Comparison of ENCODE assay signal across 1 cellular context in genomic region chr7:155003215-155003999, GRCh38.
TF ChIP-seq lines count a peak whose summit lies in the region.

No MANE protein-coding gene starts in this region.

TF ChIP-seq in HepG2, 621 proteins besides CTCF, POLR2A, EP300 and RAD21 (continued from another document and continues in another):
- peak; percentile 90 for TF ChIP-seq FOXK2 (IDR thresholded peaks at IDR 0.05)
- 0 out of 2 replicates have a peak, but pooled peaks have one; percentile 55 for TF ChIP-seq ZSCAN22 (CRISPR knock-in tag; IDR thresholded peaks at IDR 0.05)
- TF ChIP-seq, protein P1, sequence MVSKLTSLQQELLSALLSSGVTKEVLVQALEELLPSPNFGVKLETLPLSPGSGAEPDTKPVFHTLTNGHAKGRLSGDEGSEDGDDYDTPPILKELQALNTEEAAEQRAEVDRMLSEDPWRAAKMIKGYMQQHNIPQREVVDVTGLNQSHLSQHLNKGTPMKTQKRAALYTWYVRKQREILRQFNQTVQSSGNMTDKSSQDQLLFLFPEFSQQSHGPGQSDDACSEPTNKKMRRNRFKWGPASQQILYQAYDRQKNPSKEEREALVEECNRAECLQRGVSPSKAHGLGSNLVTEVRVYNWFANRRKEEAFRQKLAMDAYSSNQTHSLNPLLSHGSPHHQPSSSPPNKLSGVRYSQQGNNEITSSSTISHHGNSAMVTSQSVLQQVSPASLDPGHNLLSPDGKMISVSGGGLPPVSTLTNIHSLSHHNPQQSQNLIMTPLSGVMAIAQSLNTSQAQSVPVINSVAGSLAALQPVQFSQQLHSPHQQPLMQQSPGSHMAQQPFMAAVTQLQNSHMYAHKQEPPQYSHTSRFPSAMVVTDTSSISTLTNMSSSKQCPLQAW (CRISPR knock-in tag; IDR thresholded peaks at IDR 0.05), result no peak
- TF ChIP-seq HCFC1 (IDR thresholded peaks at IDR 0.05; ENCODE audit: low read depth, low read length), result no peak
- no peak for TF ChIP-seq PCBP2 (optimal IDR thresholded peaks at IDR 0.05; ENCODE audit: low read depth, low read length, poor library complexity, severe bottlenecking)
- no peak for TF ChIP-seq REL (CRISPR knock-in tag; conservative IDR thresholded peaks at IDR 0.05)
- TF ChIP-seq ARHGAP35 (CRISPR knock-in tag; IDR thresholded peaks at IDR 0.05; ENCODE audit: borderline replicate concordance), result 0 out of 2 replicates have a peak, but pooled peaks have one; percentile 70
- no peak for TF ChIP-seq ZNF530 (CRISPR knock-in tag; IDR thresholded peaks at IDR 0.05; ENCODE audit: low read depth)
- TF ChIP-seq SMAD9 (CRISPR knock-in tag; IDR thresholded peaks at IDR 0.05), result no peak
- no peak for TF ChIP-seq REST (IDR thresholded peaks at IDR 0.05; ENCODE audit: borderline replicate concordance in 1 of 2, low read depth in 1 of 2, low read length in 2 of 2)
- no peak for TF ChIP-seq ZNF335 (CRISPR knock-in tag; IDR thresholded peaks at IDR 0.05)
- no peak for TF ChIP-seq ZNF180 (CRISPR knock-in tag; IDR thresholded peaks at IDR 0.05; ENCODE audit: borderline replicate concordance, low read depth)
- no peak; the same call in 1 of the 2 replicates for TF ChIP-seq ZNF737 (CRISPR knock-in tag; IDR thresholded peaks at IDR 0.05; ENCODE audit: borderline replicate concordance)
- TF ChIP-seq STAT5B (CRISPR knock-in tag; IDR thresholded peaks at IDR 0.05), result peak; percentile 75; the same call in 1 of the 2 replicates
- TF ChIP-seq DNMT3B (CRISPR knock-in tag; conservative IDR thresholded peaks at IDR 0.05), result no peak
- no peak for TF ChIP-seq YY1 (IDR thresholded peaks at IDR 0.05; ENCODE audit: insufficient read depth, insufficient replicate concordance, low read depth, low read length)
- peak; percentile 62; the same call in 1 of the 2 replicates for TF ChIP-seq ZZZ3 (CRISPR knock-in tag; IDR thresholded peaks at IDR 0.05; ENCODE audit: borderline replicate concordance)
- TF ChIP-seq PHF5A (CRISPR knock-in tag; IDR thresholded peaks at IDR 0.05; ENCODE audit: low read depth, unreplicated experiment), result no peak
- TF ChIP-seq, protein P2, sequence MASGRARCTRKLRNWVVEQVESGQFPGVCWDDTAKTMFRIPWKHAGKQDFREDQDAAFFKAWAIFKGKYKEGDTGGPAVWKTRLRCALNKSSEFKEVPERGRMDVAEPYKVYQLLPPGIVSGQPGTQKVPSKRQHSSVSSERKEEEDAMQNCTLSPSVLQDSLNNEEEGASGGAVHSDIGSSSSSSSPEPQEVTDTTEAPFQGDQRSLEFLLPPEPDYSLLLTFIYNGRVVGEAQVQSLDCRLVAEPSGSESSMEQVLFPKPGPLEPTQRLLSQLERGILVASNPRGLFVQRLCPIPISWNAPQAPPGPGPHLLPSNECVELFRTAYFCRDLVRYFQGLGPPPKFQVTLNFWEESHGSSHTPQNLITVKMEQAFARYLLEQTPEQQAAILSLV (CRISPR knock-in tag; IDR thresholded peaks at IDR 0.05; ENCODE audit: borderline replicate concordance), result peak; percentile 54; the same call in 1 of the 2 replicates
- TF ChIP-seq SSRP1 (CRISPR knock-in tag; IDR thresholded peaks at IDR 0.05), result no peak
- TF ChIP-seq ZBTB33 (CRISPR knock-in tag; IDR thresholded peaks at IDR 0.05), result no peak
- TF ChIP-seq KMT2A (CRISPR knock-in tag; IDR thresholded peaks at IDR 0.05), result peak; percentile 83
- TF ChIP-seq TEAD2 (CRISPR knock-in tag; IDR thresholded peaks at IDR 0.05), result no peak
- peak; percentile 87 for TF ChIP-seq ZNF747 (CRISPR knock-in tag; IDR thresholded peaks at IDR 0.05; ENCODE audit: borderline replicate concordance)
- TF ChIP-seq ZFP82 (CRISPR knock-in tag; IDR thresholded peaks at IDR 0.05; ENCODE audit: borderline replicate concordance), result peak; percentile 62; the same call in 1 of the 2 replicates
- TF ChIP-seq POLR2G (IDR thresholded peaks at IDR 0.05; ENCODE audit: low read depth, low read length), result peak; percentile 86
- TF ChIP-seq RBFOX2 (IDR thresholded peaks at IDR 0.05; ENCODE audit: low read depth, low read length), result peak; percentile 88
- TF ChIP-seq PRMT3 (CRISPR knock-in tag; IDR thresholded peaks at IDR 0.05; ENCODE audit: borderline replicate concordance, low read depth), result 0 out of 2 replicates have a peak, but pooled peaks have one; percentile 46
- 0 out of 2 replicates have a peak, but pooled peaks have one; percentile 55 for TF ChIP-seq ZNF672 (CRISPR knock-in tag; IDR thresholded peaks at IDR 0.05)
- TF ChIP-seq FOXM1 (CRISPR knock-in tag; IDR thresholded peaks at IDR 0.05), result no peak
- TF ChIP-seq ZNF839 (CRISPR knock-in tag; IDR thresholded peaks at IDR 0.05; ENCODE audit: borderline replicate concordance), result 0 out of 2 replicates have a peak, but pooled peaks have one; percentile 49
- TF ChIP-seq NR2C2 (CRISPR knock-in tag; IDR thresholded peaks at IDR 0.05; ENCODE audit: borderline replicate concordance), result 0 out of 2 replicates have a peak, but pooled peaks have one; percentile 28
- peak; percentile 84 for TF ChIP-seq KDM5B (CRISPR knock-in tag; IDR thresholded peaks at IDR 0.05; ENCODE audit: borderline replicate concordance)
- no peak for TF ChIP-seq STAG1 (CRISPR knock-in tag; IDR thresholded peaks at IDR 0.05)
- TF ChIP-seq MAFF (IDR thresholded peaks at IDR 0.05; ENCODE audit: low read depth, low read length), result no peak
- peak; percentile 21; the same call in 1 of the 2 replicates for TF ChIP-seq ZBTB26 (CRISPR knock-in tag; IDR thresholded peaks at IDR 0.05; ENCODE audit: borderline replicate concordance)
- TF ChIP-seq, protein P3, sequence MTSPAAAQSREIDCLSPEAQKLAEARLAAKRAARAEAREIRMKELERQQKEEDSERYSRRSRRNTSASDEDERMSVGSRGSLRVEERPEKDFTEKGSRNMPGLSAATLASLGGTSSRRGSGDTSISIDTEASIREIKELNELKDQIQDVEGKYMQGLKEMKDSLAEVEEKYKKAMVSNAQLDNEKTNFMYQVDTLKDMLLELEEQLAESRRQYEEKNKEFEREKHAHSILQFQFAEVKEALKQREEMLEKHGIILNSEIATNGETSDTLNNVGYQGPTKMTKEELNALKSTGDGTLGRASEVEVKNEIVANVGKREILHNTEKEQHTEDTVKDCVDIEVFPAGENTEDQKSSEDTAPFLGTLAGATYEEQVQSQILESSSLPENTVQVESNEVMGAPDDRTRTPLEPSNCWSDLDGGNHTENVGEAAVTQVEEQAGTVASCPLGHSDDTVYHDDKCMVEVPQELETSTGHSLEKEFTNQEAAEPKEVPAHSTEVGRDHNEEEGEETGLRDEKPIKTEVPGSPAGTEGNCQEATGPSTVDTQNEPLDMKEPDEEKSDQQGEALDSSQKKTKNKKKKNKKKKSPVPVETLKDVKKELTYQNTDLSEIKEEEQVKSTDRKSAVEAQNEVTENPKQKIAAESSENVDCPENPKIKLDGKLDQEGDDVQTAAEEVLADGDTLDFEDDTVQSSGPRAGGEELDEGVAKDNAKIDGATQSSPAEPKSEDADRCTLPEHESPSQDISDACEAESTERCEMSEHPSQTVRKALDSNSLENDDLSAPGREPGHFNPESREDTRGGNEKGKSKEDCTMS (CRISPR knock-in tag; conservative IDR thresholded peaks at IDR 0.05), result no peak
- TF ChIP-seq PBX3 (CRISPR knock-in tag; IDR thresholded peaks at IDR 0.05; ENCODE audit: borderline replicate concordance), result no peak
- no peak for TF ChIP-seq ZNF468 (CRISPR knock-in tag; IDR thresholded peaks at IDR 0.05)
- no peak for TF ChIP-seq HMG20A (CRISPR knock-in tag; IDR thresholded peaks at IDR 0.05; ENCODE audit: borderline replicate concordance)
- TF ChIP-seq ZNF501 (CRISPR knock-in tag; IDR thresholded peaks at IDR 0.05), result peak; percentile 64; the same call in 1 of the 2 replicates
- no peak; the same call in 1 of the 2 replicates for TF ChIP-seq RNF219 (CRISPR knock-in tag; IDR thresholded peaks at IDR 0.05)
